ENCODE assay signal across 11 cellular contexts in the genomic region with DNA sequence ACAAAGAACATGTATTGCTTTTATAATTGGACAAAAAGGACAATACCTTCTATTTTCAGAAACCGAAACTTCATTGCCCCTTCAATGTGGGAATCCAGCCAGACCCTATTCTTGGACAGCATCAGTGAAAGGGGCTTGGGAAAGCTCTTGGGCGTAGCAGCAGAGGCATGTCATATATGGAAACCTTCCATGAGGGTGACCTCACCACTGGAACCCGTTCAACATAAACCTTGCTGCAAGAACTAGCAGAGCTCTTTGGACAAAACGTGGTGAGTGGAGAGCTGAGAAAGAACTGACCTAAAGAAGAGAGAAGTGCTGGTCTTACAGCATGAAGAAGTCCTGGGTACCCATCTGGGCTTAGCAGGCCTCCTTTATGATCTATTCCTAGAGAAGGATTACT.
DNase-seq lines count a peak whose midpoint lies in the region; TF ChIP-seq lines count a peak whose summit lies in the region.
"Had no signal": no experiment of that assay in that cellular context is flagged by ENCODE, and none has a peak within 500 bp of the region (broad histone marks: within the 10 kb centered on the region; RNA-seq: fewer than 3 reads in every experiment).

No MANE protein-coding gene starts in this region.

- in situ Hi-C loops in HAP-1 (cut with MboI; ENCODE audit: low sequenced_read_pairs): no loop called here

- TF ChIP-seq CTCF in HEK293 (tag by site-specific recombination; IDR thresholded peaks at IDR 0.05): no peak
- no peak for TF ChIP-seq CTCF in cardiac fibroblast (IDR thresholded peaks at IDR 0.05; ENCODE audit: low read depth, low read length)

- H3K9ac ChIP-seq in stomach smooth muscle (ENCODE audit: low read length in 2 of 2): peak overlapping the region; percentile 60 to 74
- H3K9ac ChIP-seq: KMS-11 had no signal

- H3K27ac ChIP-seq in HEK293 (ENCODE audit: extremely low read depth, low read depth, low read length) (no peak overlapping the region), stomach smooth muscle (ENCODE audit: low read length) (peak overlapping the region; percentile 88)
- H3K27ac ChIP-seq: KMS-11 had no signal

- H3K27me3 ChIP-seq in stomach smooth muscle (ENCODE audit: control insufficient read depth in 1 of 2, insufficient read depth in 2 of 2, low read length in 2 of 2) (no peaks in the 10 kb centered on the region), HAP-1 (ENCODE audit: low read depth) (no peaks in the 10 kb centered on the region)

- CTCF ChIA-PET in HEK293 (lab: Yijun Ruan, JAX): no interaction called here

- H3K4me1 ChIP-seq in HEK293 (ENCODE audit: control insufficient read depth, insufficient read depth, low read length) (no peaks in the 10 kb centered on the region), stomach smooth muscle (ENCODE audit: control insufficient read depth, insufficient read depth, low read length) (peaks cover 21% of the 10 kb centered on the region), HAP-1 (no peaks in the 10 kb centered on the region)

- H3K36me3 ChIP-seq in HEK293 (ENCODE audit: control insufficient read depth in 2 of 2, insufficient read depth in 1 of 2, low read length in 2 of 2) (peaks cover 12 to 20% of the 10 kb centered on the region in 2 experiments), stomach smooth muscle (ENCODE audit: control insufficient read depth in 2 of 2, insufficient read depth in 2 of 2, low read length in 2 of 2) (peaks cover 0 to 6% of the 10 kb centered on the region in 2 donors), HAP-1 (replicated peaks) (peaks cover 14% of the 10 kb centered on the region)

- H3K9me3 ChIP-seq in HEK293 (ENCODE audit: control insufficient read depth, insufficient read depth, low read depth, low read length): no peaks in the 10 kb centered on the region
- H3K9me3 ChIP-seq in stomach smooth muscle (ENCODE audit: control insufficient read depth in 2 of 2, low read length in 2 of 2): no peaks in the 10 kb centered on the region
- no peaks in the 10 kb centered on the region for H3K9me3 ChIP-seq in HAP-1

- no peak overlapping the region for H3K4me3 ChIP-seq in HEK293 (ENCODE audit: low read depth, low read length)
- no peak overlapping the region for H3K4me3 ChIP-seq in cardiac fibroblast (replicated peaks in 1 of 2; ENCODE audit: low read depth in 2 of 2, low read length in 2 of 2)
- H3K4me3 ChIP-seq in stomach smooth muscle (ENCODE audit: low read length in 2 of 2): peak overlapping the region; percentile 40
- no peak overlapping the region for H3K4me3 ChIP-seq in HAP-1

- POLR2A ChIA-PET in HEK293 (lab: Yijun Ruan, JAX): no interaction called here

- peak; percentile 94 to 95 for DNase-seq in cardiac fibroblast (ENCODE audit: low read depth in 2 of 2)
- peak; percentile 42 for DNase-seq in hepatic stellate cell (ENCODE audit: low spot score)
- no peak for DNase-seq in NCI-H1436 (lab: John Stamatoyannopoulos, UW)
- DNase-seq in MV-4-11 (lab: John Stamatoyannopoulos, UW): no peak
- DNase-seq in NCI-H1694 treated with DMSO at 0.1 percent for 48 hours (lab: John Stamatoyannopoulos, UW): no peak
- no peak for DNase-seq in HAP-1 (ENCODE audit: low spot score in 2 of 2)
- DNase-seq: activated effector memory CD4-positive, alpha-beta T cell treated with Interleukin-2 at 50 U/mL for 16 hours; stimulated activated CD4-positive, alpha-beta T cell treated with anti-CD3 and anti-CD28 coated beads, Interleukin-4, amount 100 ng/mL, for 24 hours had no signal

TF ChIP-seq in HEK293, 187 proteins besides CTCF, POLR2A, EP300 and RAD21:
- TF ChIP-seq, protein P1, sequence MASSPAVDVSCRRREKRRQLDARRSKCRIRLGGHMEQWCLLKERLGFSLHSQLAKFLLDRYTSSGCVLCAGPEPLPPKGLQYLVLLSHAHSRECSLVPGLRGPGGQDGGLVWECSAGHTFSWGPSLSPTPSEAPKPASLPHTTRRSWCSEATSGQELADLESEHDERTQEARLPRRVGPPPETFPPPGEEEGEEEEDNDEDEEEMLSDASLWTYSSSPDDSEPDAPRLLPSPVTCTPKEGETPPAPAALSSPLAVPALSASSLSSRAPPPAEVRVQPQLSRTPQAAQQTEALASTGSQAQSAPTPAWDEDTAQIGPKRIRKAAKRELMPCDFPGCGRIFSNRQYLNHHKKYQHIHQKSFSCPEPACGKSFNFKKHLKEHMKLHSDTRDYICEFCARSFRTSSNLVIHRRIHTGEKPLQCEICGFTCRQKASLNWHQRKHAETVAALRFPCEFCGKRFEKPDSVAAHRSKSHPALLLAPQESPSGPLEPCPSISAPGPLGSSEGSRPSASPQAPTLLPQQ (tag by site-specific recombination; IDR thresholded peaks at IDR 0.05): 0 out of 2 replicates have a peak, but pooled peaks have one; percentile 14
- TF ChIP-seq, protein P2, sequence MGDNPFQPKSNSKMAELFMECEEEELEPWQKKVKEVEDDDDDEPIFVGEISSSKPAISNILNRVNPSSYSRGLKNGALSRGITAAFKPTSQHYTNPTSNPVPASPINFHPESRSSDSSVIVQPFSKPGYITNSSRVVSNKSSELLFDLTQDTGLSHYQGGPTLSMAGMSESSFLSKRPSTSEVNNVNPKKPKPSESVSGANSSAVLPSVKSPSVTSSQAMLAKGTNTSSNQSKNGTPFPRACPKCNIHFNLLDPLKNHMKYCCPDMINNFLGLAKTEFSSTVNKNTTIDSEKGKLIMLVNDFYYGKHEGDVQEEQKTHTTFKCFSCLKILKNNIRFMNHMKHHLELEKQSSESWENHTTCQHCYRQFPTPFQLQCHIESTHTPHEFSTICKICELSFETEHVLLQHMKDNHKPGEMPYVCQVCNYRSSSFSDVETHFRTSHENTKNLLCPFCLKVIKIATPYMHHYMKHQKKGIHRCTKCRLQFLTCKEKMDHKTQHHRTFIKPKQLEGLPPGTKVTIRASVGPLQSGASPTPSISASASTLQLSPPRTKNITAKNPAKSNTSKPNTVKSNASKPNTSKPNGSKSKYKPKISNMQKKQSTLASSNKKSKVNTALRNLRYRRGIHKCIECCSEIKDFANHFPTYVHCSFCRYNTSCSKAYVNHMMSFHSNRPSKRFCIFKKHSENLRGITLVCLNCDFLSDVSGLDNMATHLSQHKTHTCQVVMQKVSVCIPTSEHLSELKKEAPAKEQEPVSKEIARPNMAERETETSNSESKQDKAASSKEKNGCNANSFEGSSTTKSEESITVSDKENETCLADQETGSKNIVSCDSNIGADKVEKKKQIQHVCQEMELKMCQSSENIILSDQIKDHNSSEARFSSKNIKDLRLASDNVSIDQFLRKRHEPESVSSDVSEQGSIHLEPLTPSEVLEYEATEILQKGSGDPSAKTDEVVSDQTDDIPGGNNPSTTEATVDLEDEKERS (tag by site-specific recombination; IDR thresholded peaks at IDR 0.05): no peak
- TF ChIP-seq, protein P3, sequence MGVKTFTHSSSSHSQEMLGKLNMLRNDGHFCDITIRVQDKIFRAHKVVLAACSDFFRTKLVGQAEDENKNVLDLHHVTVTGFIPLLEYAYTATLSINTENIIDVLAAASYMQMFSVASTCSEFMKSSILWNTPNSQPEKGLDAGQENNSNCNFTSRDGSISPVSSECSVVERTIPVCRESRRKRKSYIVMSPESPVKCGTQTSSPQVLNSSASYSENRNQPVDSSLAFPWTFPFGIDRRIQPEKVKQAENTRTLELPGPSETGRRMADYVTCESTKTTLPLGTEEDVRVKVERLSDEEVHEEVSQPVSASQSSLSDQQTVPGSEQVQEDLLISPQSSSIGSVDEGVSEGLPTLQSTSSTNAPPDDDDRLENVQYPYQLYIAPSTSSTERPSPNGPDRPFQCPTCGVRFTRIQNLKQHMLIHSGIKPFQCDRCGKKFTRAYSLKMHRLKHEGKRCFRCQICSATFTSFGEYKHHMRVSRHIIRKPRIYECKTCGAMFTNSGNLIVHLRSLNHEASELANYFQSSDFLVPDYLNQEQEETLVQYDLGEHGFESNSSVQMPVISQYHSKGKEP (tag by site-specific recombination; IDR thresholded peaks at IDR 0.05): no peak

Comparison
In these comparisons a context has a peak if more than half of its experiments do, and no peak if none do; other contexts are left out.
1. H3K4me3 ChIP-seq: peak in stomach smooth muscle (2 of 2); none in HEK293 (single experiment), cardiac fibroblast (0 of 2) and HAP-1 (single experiment).
2. DNase-seq: peak in cardiac fibroblast (2 of 2) and hepatic stellate cell (single experiment); none in NCI-H1436 (single experiment), MV-4-11 (single experiment), NCI-H1694 treated with DMSO at 0.1 percent for 48 hours (single experiment) and HAP-1 (0 of 2).